ENCODE assay signal across 2 cellular contexts in the genomic region with DNA sequence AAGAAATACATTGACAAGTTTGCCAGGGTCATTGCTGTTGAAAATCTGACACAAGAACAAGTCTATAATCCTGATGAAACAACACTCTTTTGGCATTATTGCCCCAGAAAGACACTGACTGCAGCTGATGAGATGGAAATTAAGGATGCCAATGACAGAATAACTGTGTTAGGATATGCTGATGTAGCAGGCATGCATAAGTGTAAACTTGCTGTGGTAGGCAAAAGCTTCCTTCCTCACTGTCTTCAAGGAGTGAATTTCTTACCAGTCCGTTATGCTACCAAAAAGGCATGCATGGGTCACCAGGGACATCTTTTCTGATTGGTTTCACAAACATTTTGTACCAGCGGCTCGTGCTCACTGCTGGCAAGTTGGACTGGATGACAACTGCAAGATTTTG.
A peak's percentile ranks its signal among the peaks of the same experiment; 100 is the strongest.
TF ChIP-seq lines count a peak whose summit lies in the region.

No MANE protein-coding gene starts in this region.

TF ChIP-seq in IMR-90, 13 proteins besides CTCF, POLR2A, EP300 and RAD21:
- TF ChIP-seq FOS (IDR thresholded peaks at IDR 0.05; ENCODE audit: low read depth, low read length) (no peak), MAFK (IDR thresholded peaks at IDR 0.05; ENCODE audit: low read depth, low read length) (peak; percentile 26; the same call in 1 of the 2 replicates), MXI1 (IDR thresholded peaks at IDR 0.05; ENCODE audit: borderline replicate concordance, low read depth, low read length) (no peak), RCOR1 (IDR thresholded peaks at IDR 0.05; ENCODE audit: insufficient replicate concordance, low read length) (no peak)
- TF ChIP-seq, protein P1, sequence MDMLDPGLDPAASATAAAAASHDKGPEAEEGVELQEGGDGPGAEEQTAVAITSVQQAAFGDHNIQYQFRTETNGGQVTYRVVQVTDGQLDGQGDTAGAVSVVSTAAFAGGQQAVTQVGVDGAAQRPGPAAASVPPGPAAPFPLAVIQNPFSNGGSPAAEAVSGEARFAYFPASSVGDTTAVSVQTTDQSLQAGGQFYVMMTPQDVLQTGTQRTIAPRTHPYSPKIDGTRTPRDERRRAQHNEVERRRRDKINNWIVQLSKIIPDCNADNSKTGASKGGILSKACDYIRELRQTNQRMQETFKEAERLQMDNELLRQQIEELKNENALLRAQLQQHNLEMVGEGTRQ (IDR thresholded peaks at IDR 0.05; ENCODE audit: low read depth, low read length), result no peak

TF ChIP-seq in HepG2, 621 proteins besides CTCF, POLR2A, EP300 and RAD21:
- TF ChIP-seq ZNF737 (CRISPR knock-in tag; IDR thresholded peaks at IDR 0.05; ENCODE audit: borderline replicate concordance) (no peak), MAFF (IDR thresholded peaks at IDR 0.05; ENCODE audit: low read depth, low read length) (peak; percentile 59), MAFK (conservative IDR thresholded peaks at IDR 0.05 in 1 of 2, IDR thresholded peaks at IDR 0.05 in 1 of 2; ENCODE audit: low read length in 2 of 2) (peak; percentile 51 to 67), HNF4G (IDR thresholded peaks at IDR 0.05; ENCODE audit: borderline replicate concordance, low read depth, low read length) (no peak), HNF4G (CRISPR knock-in tag; IDR thresholded peaks at IDR 0.05; ENCODE audit: borderline replicate concordance, low read depth) (no peak), ZNF678 (CRISPR knock-in tag; IDR thresholded peaks at IDR 0.05) (no peak), SMYD3 (CRISPR knock-in tag; IDR thresholded peaks at IDR 0.05) (no peak), NFRKB (IDR thresholded peaks at IDR 0.05) (no peak), HNRNPLL (IDR thresholded peaks at IDR 0.05; ENCODE audit: low read depth, low read length, poor library complexity, severe bottlenecking) (no peak)
- TF ChIP-seq, protein P2, sequence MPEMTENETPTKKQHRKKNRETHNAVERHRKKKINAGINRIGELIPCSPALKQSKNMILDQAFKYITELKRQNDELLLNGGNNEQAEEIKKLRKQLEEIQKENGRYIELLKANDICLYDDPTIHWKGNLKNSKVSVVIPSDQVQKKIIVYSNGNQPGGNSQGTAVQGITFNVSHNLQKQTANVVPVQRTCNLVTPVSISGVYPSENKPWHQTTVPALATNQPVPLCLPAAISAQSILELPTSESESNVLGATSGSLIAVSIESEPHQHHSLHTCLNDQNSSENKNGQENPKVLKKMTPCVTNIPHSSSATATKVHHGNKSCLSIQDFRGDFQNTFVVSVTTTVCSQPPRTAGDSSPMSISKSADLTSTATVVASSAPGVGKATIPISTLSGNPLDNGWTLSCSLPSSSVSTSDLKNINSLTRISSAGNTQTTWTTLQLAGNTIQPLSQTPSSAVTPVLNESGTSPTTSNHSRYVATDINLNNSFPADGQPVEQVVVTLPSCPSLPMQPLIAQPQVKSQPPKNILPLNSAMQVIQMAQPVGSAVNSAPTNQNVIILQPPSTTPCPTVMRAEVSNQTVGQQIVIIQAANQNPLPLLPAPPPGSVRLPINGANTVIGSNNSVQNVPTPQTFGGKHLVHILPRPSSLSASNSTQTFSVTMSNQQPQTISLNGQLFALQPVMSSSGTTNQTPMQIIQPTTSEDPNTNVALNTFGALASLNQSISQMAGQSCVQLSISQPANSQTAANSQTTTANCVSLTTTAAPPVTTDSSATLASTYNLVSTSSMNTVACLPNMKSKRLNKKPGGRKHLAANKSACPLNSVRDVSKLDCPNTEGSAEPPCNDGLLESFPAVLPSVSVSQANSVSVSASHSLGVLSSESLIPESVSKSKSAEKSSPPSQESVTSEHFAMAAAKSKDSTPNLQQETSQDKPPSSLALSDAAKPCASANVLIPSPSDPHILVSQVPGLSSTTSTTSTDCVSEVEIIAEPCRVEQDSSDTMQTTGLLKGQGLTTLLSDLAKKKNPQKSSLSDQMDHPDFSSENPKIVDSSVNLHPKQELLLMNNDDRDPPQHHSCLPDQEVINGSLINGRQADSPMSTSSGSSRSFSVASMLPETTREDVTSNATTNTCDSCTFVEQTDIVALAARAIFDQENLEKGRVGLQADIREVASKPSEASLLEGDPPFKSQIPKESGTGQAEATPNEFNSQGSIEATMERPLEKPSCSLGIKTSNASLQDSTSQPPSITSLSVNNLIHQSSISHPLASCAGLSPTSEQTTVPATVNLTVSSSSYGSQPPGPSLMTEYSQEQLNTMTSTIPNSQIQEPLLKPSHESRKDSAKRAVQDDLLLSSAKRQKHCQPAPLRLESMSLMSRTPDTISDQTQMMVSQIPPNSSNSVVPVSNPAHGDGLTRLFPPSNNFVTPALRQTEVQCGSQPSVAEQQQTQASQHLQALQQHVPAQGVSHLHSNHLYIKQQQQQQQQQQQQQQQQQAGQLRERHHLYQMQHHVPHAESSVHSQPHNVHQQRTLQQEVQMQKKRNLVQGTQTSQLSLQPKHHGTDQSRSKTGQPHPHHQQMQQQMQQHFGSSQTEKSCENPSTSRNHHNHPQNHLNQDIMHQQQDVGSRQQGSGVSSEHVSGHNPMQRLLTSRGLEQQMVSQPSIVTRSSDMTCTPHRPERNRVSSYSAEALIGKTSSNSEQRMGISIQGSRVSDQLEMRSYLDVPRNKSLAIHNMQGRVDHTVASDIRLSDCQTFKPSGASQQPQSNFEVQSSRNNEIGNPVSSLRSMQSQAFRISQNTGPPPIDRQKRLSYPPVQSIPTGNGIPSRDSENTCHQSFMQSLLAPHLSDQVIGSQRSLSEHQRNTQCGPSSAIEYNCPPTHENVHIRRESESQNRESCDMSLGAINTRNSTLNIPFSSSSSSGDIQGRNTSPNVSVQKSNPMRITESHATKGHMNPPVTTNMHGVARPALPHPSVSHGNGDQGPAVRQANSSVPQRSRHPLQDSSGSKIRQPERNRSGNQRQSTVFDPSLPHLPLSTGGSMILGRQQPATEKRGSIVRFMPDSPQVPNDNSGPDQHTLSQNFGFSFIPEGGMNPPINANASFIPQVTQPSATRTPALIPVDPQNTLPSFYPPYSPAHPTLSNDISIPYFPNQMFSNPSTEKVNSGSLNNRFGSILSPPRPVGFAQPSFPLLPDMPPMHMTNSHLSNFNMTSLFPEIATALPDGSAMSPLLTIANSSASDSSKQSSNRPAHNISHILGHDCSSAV (CRISPR knock-in tag; IDR thresholded peaks at IDR 0.05; ENCODE audit: borderline replicate concordance), result no peak
- TF ChIP-seq, protein P3, sequence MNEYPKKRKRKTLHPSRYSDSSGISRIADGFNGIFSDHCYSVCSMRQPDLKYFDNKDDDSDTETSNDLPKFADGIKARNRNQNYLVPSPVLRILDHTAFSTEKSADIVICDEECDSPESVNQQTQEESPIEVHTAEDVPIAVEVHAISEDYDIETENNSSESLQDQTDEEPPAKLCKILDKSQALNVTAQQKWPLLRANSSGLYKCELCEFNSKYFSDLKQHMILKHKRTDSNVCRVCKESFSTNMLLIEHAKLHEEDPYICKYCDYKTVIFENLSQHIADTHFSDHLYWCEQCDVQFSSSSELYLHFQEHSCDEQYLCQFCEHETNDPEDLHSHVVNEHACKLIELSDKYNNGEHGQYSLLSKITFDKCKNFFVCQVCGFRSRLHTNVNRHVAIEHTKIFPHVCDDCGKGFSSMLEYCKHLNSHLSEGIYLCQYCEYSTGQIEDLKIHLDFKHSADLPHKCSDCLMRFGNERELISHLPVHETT (CRISPR knock-in tag; conservative IDR thresholded peaks at IDR 0.05), result no peak
- TF ChIP-seq, protein P4, sequence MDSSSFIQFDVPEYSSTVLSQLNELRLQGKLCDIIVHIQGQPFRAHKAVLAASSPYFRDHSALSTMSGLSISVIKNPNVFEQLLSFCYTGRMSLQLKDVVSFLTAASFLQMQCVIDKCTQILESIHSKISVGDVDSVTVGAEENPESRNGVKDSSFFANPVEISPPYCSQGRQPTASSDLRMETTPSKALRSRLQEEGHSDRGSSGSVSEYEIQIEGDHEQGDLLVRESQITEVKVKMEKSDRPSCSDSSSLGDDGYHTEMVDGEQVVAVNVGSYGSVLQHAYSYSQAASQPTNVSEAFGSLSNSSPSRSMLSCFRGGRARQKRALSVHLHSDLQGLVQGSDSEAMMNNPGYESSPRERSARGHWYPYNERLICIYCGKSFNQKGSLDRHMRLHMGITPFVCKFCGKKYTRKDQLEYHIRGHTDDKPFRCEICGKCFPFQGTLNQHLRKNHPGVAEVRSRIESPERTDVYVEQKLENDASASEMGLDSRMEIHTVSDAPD (CRISPR knock-in tag; IDR thresholded peaks at IDR 0.05), result no peak
